Comparison of ENCODE assay signal across 9 cellular contexts in the genomic region with DNA sequence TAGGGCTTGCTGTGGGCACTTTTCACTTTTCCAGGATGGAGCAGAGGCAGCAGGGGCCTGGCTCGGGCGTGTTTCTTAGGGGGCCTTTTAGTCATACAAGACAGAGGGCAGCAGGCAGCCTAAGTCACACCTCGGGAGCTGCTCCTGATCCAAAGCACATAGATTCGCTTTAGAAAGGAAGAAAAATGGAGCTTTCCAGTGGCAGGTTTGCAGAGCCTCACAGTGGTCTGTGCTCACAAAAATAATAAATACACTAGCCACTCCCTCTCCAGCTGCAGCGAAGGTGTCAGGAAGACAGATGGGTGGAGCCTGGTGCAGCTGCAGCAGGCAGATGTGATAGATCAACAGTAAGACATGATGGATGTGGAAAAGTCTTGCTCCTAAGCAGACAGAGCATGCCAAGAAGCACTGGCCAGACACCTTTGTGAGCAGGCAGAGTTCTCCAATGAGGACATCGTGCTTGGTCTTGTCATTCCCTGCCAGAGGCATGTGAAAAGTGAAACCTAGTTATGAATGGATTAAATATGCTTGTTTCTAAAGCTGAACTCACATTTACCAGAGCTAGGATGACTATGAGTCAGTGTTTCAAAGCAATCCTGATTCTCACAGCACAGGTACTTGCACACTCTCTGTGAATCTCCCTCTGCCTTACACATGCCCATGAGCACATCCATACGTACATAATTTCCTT.
A peak's percentile ranks its signal among the peaks of the same experiment; 100 is the strongest.
DNase-seq lines count a peak whose midpoint lies in the region; FAIRE-seq and TF ChIP-seq lines count a peak whose summit lies in the region.
"Had no signal": no experiment of that assay in that cellular context is flagged by ENCODE, and none has a peak within 500 bp of the region (broad histone marks: within the 10 kb centered on the region; RNA-seq: fewer than 3 reads in every experiment).

No MANE protein-coding gene starts in this region.

- H3K4me2 ChIP-seq in astrocyte (ENCODE audit: low read length): peak overlapping the region; percentile 49

- H3K4me3 ChIP-seq in CD8-positive, alpha-beta memory T cell (ENCODE audit: low read length): peak overlapping the region; percentile 40
- no peak overlapping the region for H3K4me3 ChIP-seq in astrocyte (ENCODE audit: insufficient read depth, low read depth, low read length)

- no peaks in the 10 kb centered on the region for H4K20me1 ChIP-seq in astrocyte (ENCODE audit: insufficient read depth, low read length)

- DNase-seq in CD8-positive, alpha-beta memory T cell: peak in 2 of 5 donors; percentile 16 to 60
- DNase-seq in HT1080 (ENCODE audit: low read depth) (peak; percentile 57), astrocyte (ENCODE audit: low read depth) (peak; percentile 55), nephron progenitor cell (peak; percentile 33), 8988T (no peak), NCI-H1930 (lab: John Stamatoyannopoulos, UW) (no peak), DMS53 (lab: John Stamatoyannopoulos, UW) (no peak), SIG-M5 (lab: John Stamatoyannopoulos, UW) (no peak)

- no peak overlapping the region for H3K27ac ChIP-seq in CD8-positive, alpha-beta memory T cell (ENCODE audit: low read depth, low read length)
- H3K27ac ChIP-seq in astrocyte (ENCODE audit: low read depth, low read length): no peak overlapping the region
- H3K27ac ChIP-seq: adrenal gland had no signal

- H2AFZ ChIP-seq in astrocyte (ENCODE audit: low read depth, low read length): no peak overlapping the region

- H3K4me1 ChIP-seq in CD8-positive, alpha-beta memory T cell (ENCODE audit: insufficient read depth, low read length): peaks cover 67% of the 10 kb centered on the region
- no peaks in the 10 kb centered on the region for H3K4me1 ChIP-seq in astrocyte (ENCODE audit: insufficient read depth, low read length)
- H3K4me1 ChIP-seq: adrenal gland had no signal

- H3K27me3 Mint-ChIP-seq in CD8-positive, alpha-beta memory T cell: no peaks in the 10 kb centered on the region
- H3K27me3 Mint-ChIP-seq in astrocyte (ENCODE audit: low read depth, unreplicated experiment) (peaks cover 15% of the 10 kb centered on the region), nephron progenitor cell (ENCODE audit: low read depth, poor library complexity) (peaks cover 4% of the 10 kb centered on the region)

- peak overlapping the region; percentile 6 to 83 (median 79) for H3K4me3 Mint-ChIP-seq in CD8-positive, alpha-beta memory T cell
- H3K4me3 Mint-ChIP-seq in astrocyte (ENCODE audit: unreplicated experiment): no peak overlapping the region
- H3K4me3 Mint-ChIP-seq in nephron progenitor cell: peak overlapping the region; percentile 40

- CTCF ChIA-PET in CD8-positive, alpha-beta memory T cell (lab: Charles Lee): interaction anchor here (0.8 to 3.4 kb wide), 6 partner anchors 8 to 135 kb away, joined by 3 to 19 read pairs (median 8); a partner anchor contains a TSS

- peaks cover 0 to 3% (median 0%) of the 10 kb centered on the region in 5 donors for H3K9me3 Mint-ChIP-seq in CD8-positive, alpha-beta memory T cell
- no peaks in the 10 kb centered on the region for H3K9me3 Mint-ChIP-seq in astrocyte (ENCODE audit: unreplicated experiment)
- no peaks in the 10 kb centered on the region for H3K9me3 Mint-ChIP-seq in nephron progenitor cell

- H3K36me3 Mint-ChIP-seq in CD8-positive, alpha-beta memory T cell: peaks cover 0 to 43% (median 0%) of the 10 kb centered on the region in 3 donors
- no peaks in the 10 kb centered on the region for H3K36me3 Mint-ChIP-seq in astrocyte (ENCODE audit: low read depth, unreplicated experiment)
- H3K36me3 Mint-ChIP-seq in nephron progenitor cell (ENCODE audit: low read depth): no peaks in the 10 kb centered on the region

- POLR2A ChIA-PET in CD8-positive, alpha-beta memory T cell (lab: Charles Lee): interaction anchor here (0.6 to 1.5 kb wide), 7 partner anchors 9 to 1549 kb away, joined by 3 to 9 read pairs (median 3); a partner anchor contains a TSS

- TF ChIP-seq CTCF in astrocyte (IDR thresholded peaks at IDR 0.05; ENCODE audit: insufficient read depth, low read depth, low read length): no peak
- TF ChIP-seq CTCF in nephron progenitor cell (IDR thresholded peaks at IDR 0.05): no peak

- H3K27me3 ChIP-seq in CD8-positive, alpha-beta memory T cell (ENCODE audit: insufficient read depth, low read length, poor library complexity, severe bottlenecking): no peaks in the 10 kb centered on the region
- H3K27me3 ChIP-seq in astrocyte (ENCODE audit: insufficient read depth, low read length): peaks cover 3% of the 10 kb centered on the region
- H3K27me3 ChIP-seq: adrenal gland had no signal

- H3K79me2 ChIP-seq in astrocyte (ENCODE audit: insufficient read depth, low read length): no peaks in the 10 kb centered on the region

- peaks cover 64 to 76% (median 74%) of the 10 kb centered on the region in 3 donors for H3K4me1 Mint-ChIP-seq in CD8-positive, alpha-beta memory T cell
- peaks cover 18% of the 10 kb centered on the region for H3K4me1 Mint-ChIP-seq in astrocyte (ENCODE audit: low read depth, unreplicated experiment)
- H3K4me1 Mint-ChIP-seq in nephron progenitor cell: peaks cover 50% of the 10 kb centered on the region

- H3K27ac Mint-ChIP-seq in CD8-positive, alpha-beta memory T cell: peak overlapping the region; percentile 66 to 97 (median 92)
- H3K27ac Mint-ChIP-seq in astrocyte (ENCODE audit: unreplicated experiment) (peak overlapping the region; percentile 80), nephron progenitor cell (peak overlapping the region; percentile 88)

- no peak for FAIRE-seq in astrocyte (lab: Jason Lieb, UNC)

- H3K9me3 ChIP-seq in CD8-positive, alpha-beta memory T cell (ENCODE audit: low read length): no peaks in the 10 kb centered on the region
- no peaks in the 10 kb centered on the region for H3K9me3 ChIP-seq in astrocyte (ENCODE audit: insufficient read depth, low read depth, low read length)
- H3K9me3 ChIP-seq: adrenal gland had no signal

- no peak overlapping the region for H3K9ac ChIP-seq in astrocyte (ENCODE audit: low read length)

- peaks cover under 1% of the 10 kb centered on the region for H3K36me3 ChIP-seq in CD8-positive, alpha-beta memory T cell (ENCODE audit: insufficient read depth, low read length)
- no peaks in the 10 kb centered on the region for H3K36me3 ChIP-seq in astrocyte (ENCODE audit: insufficient read depth, low read length)
- H3K36me3 ChIP-seq: adrenal gland had no signal

Comparison
In these comparisons a context has a peak if more than half of its experiments do, and no peak if none do; other contexts are left out.
1. DNase-seq: peak in HT1080 (single experiment), astrocyte (single experiment) and nephron progenitor cell (single experiment); none in 8988T (single experiment), NCI-H1930 (0 of 2), DMS53 (single experiment) and SIG-M5 (single experiment).
2. Peak in every context shown above with its lines, with median percentiles within 50 percentile points of each other: H3K27ac Mint-ChIP-seq.